In genomic region chr9:14136646-14137370, GRCh38 we compare ENCODE assay signal across 1 cellular context.
TF ChIP-seq lines count a peak whose summit lies in the region.

No MANE protein-coding gene starts in this region.

TF ChIP-seq in HEK293, 187 proteins besides CTCF, POLR2A, EP300 and RAD21 (continued from another document and continues in another):
- TF ChIP-seq ZNF19 (tag by site-specific recombination; IDR thresholded peaks at IDR 0.05; ENCODE audit: low read depth) (no peak), ZNF416 (tag by site-specific recombination; IDR thresholded peaks at IDR 0.05) (no peak), OSR2 (tag by site-specific recombination; IDR thresholded peaks at IDR 0.05) (no peak; the same call in 1 of the 2 replicates), ZFP37 (tag by site-specific recombination; IDR thresholded peaks at IDR 0.05) (no peak), PRDM2 (tag by site-specific recombination; IDR thresholded peaks at IDR 0.05; ENCODE audit: borderline replicate concordance) (no peak), ZNF133 (tag by site-specific recombination; IDR thresholded peaks at IDR 0.05) (no peak), ZBTB26 (tag by site-specific recombination; optimal IDR thresholded peaks at IDR 0.05) (no peak), ZNF10 (tag by site-specific recombination; IDR thresholded peaks at IDR 0.05) (0 out of 2 replicates have a peak, but pooled peaks have one; percentile 40), ZNF529 (tag by site-specific recombination; IDR thresholded peaks at IDR 0.05; ENCODE audit: insufficient replicate concordance) (no peak), ZBTB11 (tag by site-specific recombination; conservative IDR thresholded peaks at IDR 0.05; ENCODE audit: low read depth) (no peak), KLF10 (tag by site-specific recombination; IDR thresholded peaks at IDR 0.05) (0 out of 2 replicates have a peak, but pooled peaks have one; percentile 32), HIC1 (tag by site-specific recombination; IDR thresholded peaks at IDR 0.05) (0 out of 2 replicates have a peak, but pooled peaks have one; percentile 38), ZNF112 (tag by site-specific recombination; IDR thresholded peaks at IDR 0.05) (no peak), ZSCAN30 (tag by site-specific recombination; IDR thresholded peaks at IDR 0.05) (peak; percentile 11; the same call in 1 of the 2 replicates), ZNF639 (tag by site-specific recombination; IDR thresholded peaks at IDR 0.05) (no peak), HOXC10 (CRISPR knock-in tag; IDR thresholded peaks at IDR 0.05) (no peak), ZNF785 (tag by site-specific recombination; IDR thresholded peaks at IDR 0.05) (no peak), ZEB2 (tag by site-specific recombination; IDR thresholded peaks at IDR 0.05) (peak; percentile 85), TSHZ1 (tag by site-specific recombination; IDR thresholded peaks at IDR 0.05; ENCODE audit: borderline replicate concordance) (peak; percentile 33; the same call in 1 of the 2 replicates), ZSCAN4 (tag by site-specific recombination; IDR thresholded peaks at IDR 0.05) (no peak), BCL6B (tag by site-specific recombination; IDR thresholded peaks at IDR 0.05) (no peak), ZNF184 (tag by site-specific recombination; IDR thresholded peaks at IDR 0.05) (no peak), ZNF544 (tag by site-specific recombination; IDR thresholded peaks at IDR 0.05) (no peak), OVOL3 (tag by site-specific recombination; IDR thresholded peaks at IDR 0.05) (no peak), REST (tag by site-specific recombination; IDR thresholded peaks at IDR 0.05) (no peak), MYNN (tag by site-specific recombination; IDR thresholded peaks at IDR 0.05; ENCODE audit: borderline replicate concordance) (no peak), WT1 (tag by site-specific recombination; IDR thresholded peaks at IDR 0.05) (peak; percentile 66), SETDB1 (IDR thresholded peaks at IDR 0.05; ENCODE audit: insufficient read length, low read length) (no peak), ZSCAN23 (tag by site-specific recombination; IDR thresholded peaks at IDR 0.05) (0 out of 2 replicates have a peak, but pooled peaks have one; percentile 16), ZNF223 (tag by site-specific recombination; IDR thresholded peaks at IDR 0.05) (no peak)
